Comparison of ENCODE assay signal across 8 cellular contexts in genomic region chr3:72997421-72997961, GRCh38. TPM values are rescaled to one million over a fixed set of nuclear protein-coding genes. Genes with fewer than 3 reads are reported as not detected.
A peak's percentile ranks its signal among the peaks of the same experiment; 100 is the strongest.
DNase-seq lines count a peak whose midpoint lies in the region; ATAC-seq and TF ChIP-seq lines count a peak whose summit lies in the region.

No MANE protein-coding gene starts in this region.

- H3K36me3 Mint-ChIP-seq in activated T-cell treated with anti-CD3 and anti-CD28 coated beads, Interleukin-2, amount 50 U/mL, for 4 hours (ENCODE audit: insufficient read depth): peaks cover 32% of the 10 kb centered on the region
- peaks cover 18% of the 10 kb centered on the region for H3K36me3 Mint-ChIP-seq in neural progenitor cell

- no peaks in the 10 kb centered on the region for H3K27me3 ChIP-seq in neural progenitor cell

- H3K9ac ChIP-seq in neural progenitor cell: peak overlapping the region; percentile 93

- TF ChIP-seq CTCF in fibroblast of villous mesenchyme (IDR thresholded peaks at IDR 0.05; ENCODE audit: insufficient read depth, low read depth, low read length): peak; percentile 52
- TF ChIP-seq CTCF in neural progenitor cell (IDR thresholded peaks at IDR 0.05): peak; percentile 66

- peaks cover 52% of the 10 kb centered on the region for H4K20me1 ChIP-seq in neural progenitor cell (ENCODE audit: low read depth)

- peak overlapping the region; percentile 97 for H2AFZ ChIP-seq in neural progenitor cell (replicated peaks)

- peak overlapping the region; percentile 78 for H3K4me3 ChIP-seq in fibroblast of villous mesenchyme (ENCODE audit: low read depth, low read length)
- H3K4me3 ChIP-seq in neural progenitor cell: peak overlapping the region; percentile 87

- peak overlapping the region; percentile 36 for H3K27ac Mint-ChIP-seq in neural progenitor cell

- H3F3A ChIP-seq in neural progenitor cell (ENCODE audit: low read depth): peaks cover 20% of the 10 kb centered on the region

- no peaks in the 10 kb centered on the region for H3K9me3 Mint-ChIP-seq in activated T-cell treated with anti-CD3 and anti-CD28 coated beads, Interleukin-2, amount 50 U/mL, for 4 hours
- H3K9me3 Mint-ChIP-seq in neural progenitor cell: no peaks in the 10 kb centered on the region

- H3K4me1 Mint-ChIP-seq in activated T-cell treated with anti-CD3 and anti-CD28 coated beads, Interleukin-2, amount 50 U/mL, for 4 hours (ENCODE audit: low read depth): peaks cover 47% of the 10 kb centered on the region
- H3K4me1 Mint-ChIP-seq in neural progenitor cell: peaks cover 33% of the 10 kb centered on the region

- H3K27me3 Mint-ChIP-seq in activated T-cell treated with anti-CD3 and anti-CD28 coated beads, Interleukin-2, amount 50 U/mL, for 4 hours (ENCODE audit: low read depth): no peaks in the 10 kb centered on the region
- peaks cover 6% of the 10 kb centered on the region for H3K27me3 Mint-ChIP-seq in neural progenitor cell (ENCODE audit: insufficient read depth, low read depth)

- peaks cover 4% of the 10 kb centered on the region for H3K79me2 ChIP-seq in neural progenitor cell (ENCODE audit: low read depth)

- peaks cover 29% of the 10 kb centered on the region for H3K4me1 ChIP-seq in neural progenitor cell

- peak overlapping the region; percentile 96 for H3K27ac ChIP-seq in neural progenitor cell

- H3K9me3 ChIP-seq in neural progenitor cell (ENCODE audit: low read depth): no peaks in the 10 kb centered on the region

- H3K36me3 ChIP-seq in neural progenitor cell: peaks cover 36% of the 10 kb centered on the region

- peak; percentile 31 for ATAC-seq in HG02678 (IDR thresholded peaks at IDR 0.05; ENCODE audit: unreplicated experiment)
- peak; percentile 23 to 27 for ATAC-seq in activated T-cell treated with anti-CD3 and anti-CD28 coated beads, Interleukin-2, amount 50 U/mL, for 4 hours
- ATAC-seq in GM21737 (IDR thresholded peaks at IDR 0.05; ENCODE audit: unreplicated experiment): no peak

- peak overlapping the region; percentile 100 for H3K4me2 ChIP-seq in neural progenitor cell

- DNase-seq in NCI-H2081 (lab: John Stamatoyannopoulos, UW) (peak; percentile 5 to 46), NCI-H2081 treated with DMSO at 0.1 percent for 48 hours (lab: John Stamatoyannopoulos, UW) (no peak), NCI-H748 treated with DMSO at 0.1 percent for 48 hours (lab: John Stamatoyannopoulos, UW) (peak; percentile 15), fibroblast of villous mesenchyme (ENCODE audit: low read depth) (peak; percentile 74), neural progenitor cell (ENCODE audit: low spot score) (peak; percentile 65)
- peak; percentile 24 for DNase-seq in activated T-cell treated with anti-CD3 and anti-CD28 coated beads, Interleukin-2, amount 50 U/mL, for 4 hours

- H3K4me3 Mint-ChIP-seq in activated T-cell treated with anti-CD3 and anti-CD28 coated beads, Interleukin-2, amount 50 U/mL, for 4 hours: peak overlapping the region; percentile 96
- H3K4me3 Mint-ChIP-seq in neural progenitor cell: peak overlapping the region; percentile 94

RNA-seq across cellular contexts. Expression of gene PPP4R2, which starts 0.9 kb away (rescaled TPM):
- total RNA-seq in activated T-cell treated with anti-CD3 and anti-CD28 coated beads, Interleukin-2, amount 50 U/mL, for 4 hours: 100 to 1,000 TPM; 108 to 119 (median 119) TPM
- total RNA-seq in fibroblast of villous mesenchyme (62.2 and 105 TPM in 2 replicates), neural progenitor cell (ENCODE audit: low replicate concordance) (89.2 and 143 TPM in 2 replicates)
